ENCODE assay signal across 1 cellular context in the genomic region with DNA sequence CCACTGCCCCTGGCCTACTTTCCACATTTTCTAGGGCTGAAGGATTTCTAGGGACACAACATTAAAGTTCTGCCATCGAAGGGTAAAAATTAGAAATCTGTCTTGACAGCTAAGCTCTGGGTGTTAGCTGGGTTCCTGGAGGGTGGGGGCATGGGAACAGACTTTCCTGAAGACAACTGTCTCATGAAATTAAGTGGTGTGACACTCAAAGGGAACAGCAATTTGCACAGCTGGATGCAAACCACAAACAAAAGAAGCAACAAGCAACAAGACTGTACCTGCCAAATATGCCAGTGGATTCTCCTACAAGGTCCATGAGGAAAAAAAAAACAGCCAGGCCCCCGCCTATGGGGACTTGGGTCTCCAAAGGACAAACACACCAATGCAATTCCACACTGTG.
TF ChIP-seq lines count a peak whose summit lies in the region.

No MANE protein-coding gene starts in this region.

TF ChIP-seq in WTC11, 78 proteins besides CTCF, POLR2A, EP300 and RAD21 (continued from another document):
- TF ChIP-seq, protein P1, sequence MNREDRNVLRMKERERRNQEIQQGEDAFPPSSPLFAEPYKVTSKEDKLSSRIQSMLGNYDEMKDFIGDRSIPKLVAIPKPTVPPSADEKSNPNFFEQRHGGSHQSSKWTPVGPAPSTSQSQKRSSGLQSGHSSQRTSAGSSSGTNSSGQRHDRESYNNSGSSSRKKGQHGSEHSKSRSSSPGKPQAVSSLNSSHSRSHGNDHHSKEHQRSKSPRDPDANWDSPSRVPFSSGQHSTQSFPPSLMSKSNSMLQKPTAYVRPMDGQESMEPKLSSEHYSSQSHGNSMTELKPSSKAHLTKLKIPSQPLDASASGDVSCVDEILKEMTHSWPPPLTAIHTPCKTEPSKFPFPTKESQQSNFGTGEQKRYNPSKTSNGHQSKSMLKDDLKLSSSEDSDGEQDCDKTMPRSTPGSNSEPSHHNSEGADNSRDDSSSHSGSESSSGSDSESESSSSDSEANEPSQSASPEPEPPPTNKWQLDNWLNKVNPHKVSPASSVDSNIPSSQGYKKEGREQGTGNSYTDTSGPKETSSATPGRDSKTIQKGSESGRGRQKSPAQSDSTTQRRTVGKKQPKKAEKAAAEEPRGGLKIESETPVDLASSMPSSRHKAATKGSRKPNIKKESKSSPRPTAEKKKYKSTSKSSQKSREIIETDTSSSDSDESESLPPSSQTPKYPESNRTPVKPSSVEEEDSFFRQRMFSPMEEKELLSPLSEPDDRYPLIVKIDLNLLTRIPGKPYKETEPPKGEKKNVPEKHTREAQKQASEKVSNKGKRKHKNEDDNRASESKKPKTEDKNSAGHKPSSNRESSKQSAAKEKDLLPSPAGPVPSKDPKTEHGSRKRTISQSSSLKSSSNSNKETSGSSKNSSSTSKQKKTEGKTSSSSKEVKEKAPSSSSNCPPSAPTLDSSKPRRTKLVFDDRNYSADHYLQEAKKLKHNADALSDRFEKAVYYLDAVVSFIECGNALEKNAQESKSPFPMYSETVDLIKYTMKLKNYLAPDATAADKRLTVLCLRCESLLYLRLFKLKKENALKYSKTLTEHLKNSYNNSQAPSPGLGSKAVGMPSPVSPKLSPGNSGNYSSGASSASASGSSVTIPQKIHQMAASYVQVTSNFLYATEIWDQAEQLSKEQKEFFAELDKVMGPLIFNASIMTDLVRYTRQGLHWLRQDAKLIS (CRISPR knock-in tag; IDR thresholded peaks at IDR 0.05; ENCODE audit: borderline replicate concordance) = no peak
- no peak for TF ChIP-seq FOXK1 (CRISPR knock-in tag; IDR thresholded peaks at IDR 0.05)
- no peak for TF ChIP-seq MXD4 (CRISPR knock-in tag; IDR thresholded peaks at IDR 0.05; ENCODE audit: borderline replicate concordance)
- TF ChIP-seq, protein P2, sequence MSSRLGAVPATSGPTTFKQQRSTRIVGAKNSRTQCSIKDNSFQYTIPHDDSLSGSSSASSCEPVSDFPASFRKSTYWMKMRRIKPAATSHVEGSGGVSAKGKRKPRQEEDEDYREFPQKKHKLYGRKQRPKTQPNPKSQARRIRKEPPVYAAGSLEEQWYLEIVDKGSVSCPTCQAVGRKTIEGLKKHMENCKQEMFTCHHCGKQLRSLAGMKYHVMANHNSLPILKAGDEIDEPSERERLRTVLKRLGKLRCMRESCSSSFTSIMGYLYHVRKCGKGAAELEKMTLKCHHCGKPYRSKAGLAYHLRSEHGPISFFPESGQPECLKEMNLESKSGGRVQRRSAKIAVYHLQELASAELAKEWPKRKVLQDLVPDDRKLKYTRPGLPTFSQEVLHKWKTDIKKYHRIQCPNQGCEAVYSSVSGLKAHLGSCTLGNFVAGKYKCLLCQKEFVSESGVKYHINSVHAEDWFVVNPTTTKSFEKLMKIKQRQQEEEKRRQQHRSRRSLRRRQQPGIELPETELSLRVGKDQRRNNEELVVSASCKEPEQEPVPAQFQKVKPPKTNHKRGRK (CRISPR knock-in tag; IDR thresholded peaks at IDR 0.05; ENCODE audit: borderline replicate concordance) = no peak
- TF ChIP-seq, protein P3, sequence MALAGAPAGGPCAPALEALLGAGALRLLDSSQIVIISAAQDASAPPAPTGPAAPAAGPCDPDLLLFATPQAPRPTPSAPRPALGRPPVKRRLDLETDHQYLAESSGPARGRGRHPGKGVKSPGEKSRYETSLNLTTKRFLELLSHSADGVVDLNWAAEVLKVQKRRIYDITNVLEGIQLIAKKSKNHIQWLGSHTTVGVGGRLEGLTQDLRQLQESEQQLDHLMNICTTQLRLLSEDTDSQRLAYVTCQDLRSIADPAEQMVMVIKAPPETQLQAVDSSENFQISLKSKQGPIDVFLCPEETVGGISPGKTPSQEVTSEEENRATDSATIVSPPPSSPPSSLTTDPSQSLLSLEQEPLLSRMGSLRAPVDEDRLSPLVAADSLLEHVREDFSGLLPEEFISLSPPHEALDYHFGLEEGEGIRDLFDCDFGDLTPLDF (CRISPR knock-in tag; IDR thresholded peaks at IDR 0.05) = no peak
- no peak for TF ChIP-seq ETV6 (CRISPR knock-in tag; IDR thresholded peaks at IDR 0.05)
- no peak for TF ChIP-seq NR2C2 (CRISPR knock-in tag; IDR thresholded peaks at IDR 0.05)
- TF ChIP-seq, protein P4, sequence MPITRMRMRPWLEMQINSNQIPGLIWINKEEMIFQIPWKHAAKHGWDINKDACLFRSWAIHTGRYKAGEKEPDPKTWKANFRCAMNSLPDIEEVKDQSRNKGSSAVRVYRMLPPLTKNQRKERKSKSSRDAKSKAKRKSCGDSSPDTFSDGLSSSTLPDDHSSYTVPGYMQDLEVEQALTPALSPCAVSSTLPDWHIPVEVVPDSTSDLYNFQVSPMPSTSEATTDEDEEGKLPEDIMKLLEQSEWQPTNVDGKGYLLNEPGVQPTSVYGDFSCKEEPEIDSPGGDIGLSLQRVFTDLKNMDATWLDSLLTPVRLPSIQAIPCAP (CRISPR knock-in tag; IDR thresholded peaks at IDR 0.05) = no peak
- TF ChIP-seq, protein P5, sequence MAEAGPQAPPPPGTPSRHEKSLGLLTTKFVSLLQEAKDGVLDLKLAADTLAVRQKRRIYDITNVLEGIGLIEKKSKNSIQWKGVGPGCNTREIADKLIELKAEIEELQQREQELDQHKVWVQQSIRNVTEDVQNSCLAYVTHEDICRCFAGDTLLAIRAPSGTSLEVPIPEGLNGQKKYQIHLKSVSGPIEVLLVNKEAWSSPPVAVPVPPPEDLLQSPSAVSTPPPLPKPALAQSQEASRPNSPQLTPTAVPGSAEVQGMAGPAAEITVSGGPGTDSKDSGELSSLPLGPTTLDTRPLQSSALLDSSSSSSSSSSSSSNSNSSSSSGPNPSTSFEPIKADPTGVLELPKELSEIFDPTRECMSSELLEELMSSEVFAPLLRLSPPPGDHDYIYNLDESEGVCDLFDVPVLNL (CRISPR knock-in tag; IDR thresholded peaks at IDR 0.05; ENCODE audit: borderline replicate concordance, low read depth) = no peak
- TF ChIP-seq RELA (CRISPR knock-in tag; IDR thresholded peaks at IDR 0.05; ENCODE audit: borderline replicate concordance) = no peak
- TF ChIP-seq, protein P6, sequence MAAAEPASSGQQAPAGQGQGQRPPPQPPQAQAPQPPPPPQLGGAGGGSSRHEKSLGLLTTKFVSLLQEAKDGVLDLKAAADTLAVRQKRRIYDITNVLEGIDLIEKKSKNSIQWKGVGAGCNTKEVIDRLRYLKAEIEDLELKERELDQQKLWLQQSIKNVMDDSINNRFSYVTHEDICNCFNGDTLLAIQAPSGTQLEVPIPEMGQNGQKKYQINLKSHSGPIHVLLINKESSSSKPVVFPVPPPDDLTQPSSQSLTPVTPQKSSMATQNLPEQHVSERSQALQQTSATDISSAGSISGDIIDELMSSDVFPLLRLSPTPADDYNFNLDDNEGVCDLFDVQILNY (CRISPR knock-in tag; IDR thresholded peaks at IDR 0.05) = no peak
- TF ChIP-seq TEAD4 (CRISPR knock-in tag; IDR thresholded peaks at IDR 0.05) = no peak
- TF ChIP-seq OVOL2 (CRISPR knock-in tag; IDR thresholded peaks at IDR 0.05; ENCODE audit: borderline replicate concordance) = no peak
- no peak for TF ChIP-seq NR1H2 (CRISPR knock-in tag; IDR thresholded peaks at IDR 0.05)
- no peak for TF ChIP-seq NFYB (CRISPR knock-in tag; conservative IDR thresholded peaks at IDR 0.05; ENCODE audit: low read depth)
- no peak for TF ChIP-seq CBFB (CRISPR knock-in tag; IDR thresholded peaks at IDR 0.05; ENCODE audit: low read depth)
- TF ChIP-seq FOXP1 (CRISPR knock-in tag; IDR thresholded peaks at IDR 0.05; ENCODE audit: borderline replicate concordance) = no peak
